Comparison of ENCODE assay signal across 12 cellular contexts in the genomic region with DNA sequence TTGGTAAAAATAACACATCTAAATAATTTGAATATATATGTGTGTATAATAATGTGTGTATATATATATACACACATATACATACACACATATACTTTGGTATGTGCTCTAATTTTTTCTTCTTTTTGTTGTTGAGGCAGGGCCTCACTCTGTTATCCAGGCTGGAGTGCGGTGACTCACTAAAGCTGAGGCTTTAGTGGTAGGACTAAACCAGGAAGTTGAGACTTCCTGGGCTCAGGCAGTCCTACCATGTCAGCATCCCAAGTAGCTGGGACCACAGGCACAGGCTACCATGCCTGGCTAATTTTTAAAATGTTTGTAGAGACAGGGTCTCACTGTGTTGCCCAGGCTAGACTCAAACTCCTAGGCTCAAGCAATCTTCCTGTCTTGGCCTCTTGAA. TPM values are rescaled to one million over a fixed set of nuclear protein-coding genes. Genes with fewer than 3 reads are reported as not detected.
DNase-seq lines count a peak whose midpoint lies in the region; ATAC-seq and TF ChIP-seq lines count a peak whose summit lies in the region.
"Had no signal": no experiment of that assay in that cellular context is flagged by ENCODE, and none has a peak within 500 bp of the region (broad histone marks: within the 10 kb centered on the region; RNA-seq: fewer than 3 reads in every experiment).

No MANE protein-coding gene starts in this region.

- H3K27me3 Mint-ChIP-seq in CD4-positive, alpha-beta T cell: no peaks in the 10 kb centered on the region
- no peaks in the 10 kb centered on the region for H3K27me3 Mint-ChIP-seq in stimulated activated naive CD8-positive, alpha-beta T cell treated with anti-CD3 and anti-CD28 coated beads, Interleukin-15, amount 100 ng/mL, for 72 hours
- H3K27me3 Mint-ChIP-seq: memory B cell, type B pancreatic cell had no signal

- ATAC-seq in GM18858 (IDR thresholded peaks at IDR 0.05; ENCODE audit: unreplicated experiment): no peak
- no peak for ATAC-seq in CD4-positive, alpha-beta T cell (ENCODE audit: poor library complexity)
- no peak for ATAC-seq in stimulated activated naive CD8-positive, alpha-beta T cell treated with anti-CD3 and anti-CD28 coated beads, Interleukin-15, amount 100 ng/mL, for 72 hours
- no peak for ATAC-seq in GM21447 (IDR thresholded peaks at IDR 0.05; ENCODE audit: unreplicated experiment)
- ATAC-seq: activated T-cell treated with anti-CD3 and anti-CD28 coated beads, Interleukin-2, amount 50 U/mL, for 4 hours had no signal

- H3K4me1 Mint-ChIP-seq in CD4-positive, alpha-beta T cell (ENCODE audit: low read depth): no peaks in the 10 kb centered on the region
- no peaks in the 10 kb centered on the region for H3K4me1 Mint-ChIP-seq in stimulated activated naive CD8-positive, alpha-beta T cell treated with anti-CD3 and anti-CD28 coated beads, Interleukin-15, amount 100 ng/mL, for 72 hours
- H3K4me1 Mint-ChIP-seq: memory B cell had no signal

- intact Hi-C loops in CD4-positive, alpha-beta T cell (cut with DNase I, micrococcal nuclease): no loop called here

- H3K27me3 ChIP-seq in duodenal mucosa (ENCODE audit: control insufficient read depth in 1 of 2, insufficient read depth in 2 of 2, low read length in 2 of 2) (no peaks in the 10 kb centered on the region), mucosa of rectum (ENCODE audit: control insufficient read depth in 2 of 2, insufficient read depth in 2 of 2, low read length in 2 of 2) (no peaks in the 10 kb centered on the region)
- no peaks in the 10 kb centered on the region for H3K27me3 ChIP-seq in CD4-positive, alpha-beta T cell (ENCODE audit: control insufficient read depth, insufficient read depth, low read length)

- H3K9ac ChIP-seq in duodenal mucosa (ENCODE audit: low read depth in 1 of 2, low read length in 2 of 2): no peak overlapping the region
- no peak overlapping the region for H3K9ac ChIP-seq in mucosa of rectum (ENCODE audit: low read depth in 1 of 2, low read length in 2 of 2)

- no peaks in the 10 kb centered on the region for H3K36me3 Mint-ChIP-seq in CD4-positive, alpha-beta T cell (ENCODE audit: low read depth)
- H3K36me3 Mint-ChIP-seq: memory B cell, type B pancreatic cell had no signal

- no peaks in the 10 kb centered on the region for H3K36me3 ChIP-seq in duodenal mucosa (ENCODE audit: control insufficient read depth in 1 of 2, insufficient read depth in 2 of 2, low read length in 2 of 2)
- H3K36me3 ChIP-seq in mucosa of rectum (ENCODE audit: control insufficient read depth in 2 of 2, insufficient read depth in 2 of 2, low read length in 2 of 2): no peaks in the 10 kb centered on the region

- CTCF ChIA-PET in CD4-positive, alpha-beta T cell (lab: Charles Lee): no interaction called here

- no peak overlapping the region for H3K4me3 ChIP-seq in duodenal mucosa (ENCODE audit: low read depth in 1 of 2, low read length in 2 of 2)
- H3K4me3 ChIP-seq in mucosa of rectum (ENCODE audit: low read length in 2 of 2): no peak overlapping the region

- H3K9me3 Mint-ChIP-seq in CD4-positive, alpha-beta T cell: no peaks in the 10 kb centered on the region
- no peaks in the 10 kb centered on the region for H3K9me3 Mint-ChIP-seq in stimulated activated naive CD8-positive, alpha-beta T cell treated with anti-CD3 and anti-CD28 coated beads, Interleukin-15, amount 100 ng/mL, for 72 hours
- H3K9me3 Mint-ChIP-seq: activated T-cell treated with anti-CD3 and anti-CD28 coated beads, Interleukin-2, amount 50 U/mL, for 4 hours; type B pancreatic cell had no signal

- no peak overlapping the region for H3K4me3 Mint-ChIP-seq in CD4-positive, alpha-beta T cell
- no peak overlapping the region for H3K4me3 Mint-ChIP-seq in stimulated activated naive CD8-positive, alpha-beta T cell treated with anti-CD3 and anti-CD28 coated beads, Interleukin-15, amount 100 ng/mL, for 72 hours
- H3K4me3 Mint-ChIP-seq: activated T-cell treated with anti-CD3 and anti-CD28 coated beads, Interleukin-2, amount 50 U/mL, for 4 hours; memory B cell; type B pancreatic cell had no signal

- H3K9me3 ChIP-seq in duodenal mucosa (ENCODE audit: control insufficient read depth in 1 of 2, low read length in 2 of 2) (no peaks in the 10 kb centered on the region), mucosa of rectum (ENCODE audit: control insufficient read depth in 2 of 2, low read length in 2 of 2) (no peaks in the 10 kb centered on the region)
- no peaks in the 10 kb centered on the region for H3K9me3 ChIP-seq in CD4-positive, alpha-beta T cell (ENCODE audit: control insufficient read depth, low read length)

- H3K4me1 ChIP-seq in duodenal mucosa (ENCODE audit: control insufficient read depth in 1 of 2, insufficient read depth in 2 of 2, low read length in 2 of 2) (peaks cover 0 to 25% of the 10 kb centered on the region in 2 donors), mucosa of rectum (ENCODE audit: control insufficient read depth in 2 of 2, insufficient read depth in 2 of 2, low read length in 2 of 2) (peaks cover 13 to 19% of the 10 kb centered on the region in 2 donors)

- POLR2A ChIA-PET in CD4-positive, alpha-beta T cell (lab: Charles Lee): no interaction called here

- TF ChIP-seq CTCF in CD4-positive, alpha-beta T cell (IDR thresholded peaks at IDR 0.05): no peak

- H3K27ac ChIP-seq in duodenal mucosa (ENCODE audit: low read depth, low read length) (peak overlapping the region; percentile 32), mucosa of rectum (ENCODE audit: low read depth in 2 of 2, low read length in 2 of 2) (peak overlapping the region; percentile 52 to 78)
- H3K27ac ChIP-seq in CD4-positive, alpha-beta T cell (ENCODE audit: low read depth, low read length): no peak overlapping the region

- H3K27ac Mint-ChIP-seq in CD4-positive, alpha-beta T cell: no peak overlapping the region
- H3K27ac Mint-ChIP-seq in stimulated activated naive CD8-positive, alpha-beta T cell treated with anti-CD3 and anti-CD28 coated beads, Interleukin-15, amount 100 ng/mL, for 72 hours: no peak overlapping the region
- H3K27ac Mint-ChIP-seq: memory B cell, type B pancreatic cell had no signal

- DNase-seq in ELF-1 (ENCODE audit: low read depth, low spot score) (peak; percentile 42), OCI-M1 (lab: John Stamatoyannopoulos, UW) (peak; percentile 6)
- no peak for DNase-seq in CD4-positive, alpha-beta T cell
- DNase-seq in stimulated activated naive CD8-positive, alpha-beta T cell treated with anti-CD3 and anti-CD28 coated beads, Interleukin-15, amount 100 ng/mL, for 72 hours: no peak
- DNase-seq: activated T-cell treated with anti-CD3 and anti-CD28 coated beads, Interleukin-2, amount 50 U/mL, for 4 hours; caudate nucleus had no signal

RNA-seq across cellular contexts. Expression of gene CXADR, which starts 46.7 kb away (rescaled TPM):
- under 1 TPM; 0.52 to 0.53 TPM for total RNA-seq in CD4-positive, alpha-beta T cell

Comparison
In these comparisons a context has a peak if more than half of its experiments do, and no peak if none do; other contexts are left out.
1. DNase-seq: peak in ELF-1 (single experiment) and OCI-M1 (single experiment); none in CD4-positive, alpha-beta T cell (0 of 10) and stimulated activated naive CD8-positive, alpha-beta T cell treated with anti-CD3 and anti-CD28 coated beads, Interleukin-15, amount 100 ng/mL, for 72 hours (0 of 2).